Comparison of ENCODE assay signal across 9 cellular contexts in genomic region chr3:149180057-149180573, GRCh38. TPM values are rescaled to one million over a fixed set of nuclear protein-coding genes. Genes with fewer than 3 reads are reported as not detected.
A peak's percentile ranks its signal among the peaks of the same experiment; 100 is the strongest.
DNase-seq lines count a peak whose midpoint lies in the region; ATAC-seq, FAIRE-seq and TF ChIP-seq lines count a peak whose summit lies in the region.
"Had no signal": no experiment of that assay in that cellular context is flagged by ENCODE, and none has a peak within 500 bp of the region (broad histone marks: within the 10 kb centered on the region; RNA-seq: fewer than 3 reads in every experiment).

No MANE protein-coding gene starts in this region.

- H3K9me3 ChIP-seq in astrocyte (ENCODE audit: insufficient read depth, low read depth, low read length) (no peaks in the 10 kb centered on the region), tibial artery (no peaks in the 10 kb centered on the region), WERI-Rb-1 (ENCODE audit: severe bottlenecking) (no peaks in the 10 kb centered on the region)

- no peaks in the 10 kb centered on the region for H3K79me2 ChIP-seq in astrocyte (ENCODE audit: insufficient read depth, low read length)

- H2AFZ ChIP-seq in astrocyte (ENCODE audit: low read depth, low read length), result peak overlapping the region; percentile 21

- H3K4me1 Mint-ChIP-seq in astrocyte (ENCODE audit: low read depth, unreplicated experiment), result peaks cover 3% of the 10 kb centered on the region
- H3K4me1 Mint-ChIP-seq in effector memory CD8-positive, alpha-beta T cell (ENCODE audit: low read depth in 2 of 2), result peaks cover under 1 to 3% of the 10 kb centered on the region in 2 donors
- peaks cover 2 to 4% of the 10 kb centered on the region in 2 donors for H3K4me1 Mint-ChIP-seq in stimulated activated naive B cell treated with anti-CD40 and anti-IgM and Interleukin-4, amounts not matched to agents 10 μg/mL and 1 μg/mL and 100 μg/mL, for 72 hours

- H3K27me3 ChIP-seq in astrocyte (ENCODE audit: insufficient read depth, low read length), result no peaks in the 10 kb centered on the region
- no peaks in the 10 kb centered on the region for H3K27me3 ChIP-seq in tibial artery
- no peaks in the 10 kb centered on the region for H3K27me3 ChIP-seq in WERI-Rb-1 (ENCODE audit: insufficient read depth, low read depth, severe bottlenecking)

- peaks cover 2% of the 10 kb centered on the region for H3K36me3 Mint-ChIP-seq in astrocyte (ENCODE audit: low read depth, unreplicated experiment)
- H3K36me3 Mint-ChIP-seq in effector memory CD8-positive, alpha-beta T cell (ENCODE audit: insufficient read depth), result peaks cover 4% of the 10 kb centered on the region
- peaks cover 9 to 20% of the 10 kb centered on the region in 2 donors for H3K36me3 Mint-ChIP-seq in stimulated activated naive B cell treated with anti-CD40 and anti-IgM and Interleukin-4, amounts not matched to agents 10 μg/mL and 1 μg/mL and 100 μg/mL, for 72 hours

- H3K4me1 ChIP-seq in astrocyte (ENCODE audit: insufficient read depth, low read length) (peaks cover 22% of the 10 kb centered on the region), tibial artery (peaks cover 0 to 22% (median 5%) of the 10 kb centered on the region in 4 donors)

- H3K9ac ChIP-seq in astrocyte (ENCODE audit: low read length), result peak overlapping the region; percentile 45

- H3K27ac ChIP-seq in astrocyte (ENCODE audit: low read depth, low read length) (peak overlapping the region; percentile 78), tibial artery (peak overlapping the region; percentile 46 to 58), WERI-Rb-1 (no peak overlapping the region)
- H3K27ac ChIP-seq: HL-60 had no signal

- peak; percentile 100 for FAIRE-seq in astrocyte (lab: Jason Lieb, UNC)

- H3K27ac Mint-ChIP-seq in astrocyte (ENCODE audit: unreplicated experiment), result no peak overlapping the region
- no peak overlapping the region for H3K27ac Mint-ChIP-seq in effector memory CD8-positive, alpha-beta T cell
- H3K27ac Mint-ChIP-seq in stimulated activated naive B cell treated with anti-CD40 and anti-IgM and Interleukin-4, amounts not matched to agents 10 μg/mL and 1 μg/mL and 100 μg/mL, for 72 hours, result no peak overlapping the region

- peaks cover 3% of the 10 kb centered on the region for H3K9me3 Mint-ChIP-seq in astrocyte (ENCODE audit: unreplicated experiment)
- no peaks in the 10 kb centered on the region for H3K9me3 Mint-ChIP-seq in effector memory CD8-positive, alpha-beta T cell
- H3K9me3 Mint-ChIP-seq in stimulated activated naive B cell treated with anti-CD40 and anti-IgM and Interleukin-4, amounts not matched to agents 10 μg/mL and 1 μg/mL and 100 μg/mL, for 72 hours, result no peaks in the 10 kb centered on the region

- no peak for ATAC-seq in effector memory CD8-positive, alpha-beta T cell (replicated peaks)
- no peak for ATAC-seq in GM21367 (IDR thresholded peaks at IDR 0.05; ENCODE audit: unreplicated experiment)
- ATAC-seq in stimulated activated naive B cell treated with anti-CD40 and anti-IgM and Interleukin-4, amounts not matched to agents 10 μg/mL and 1 μg/mL and 100 μg/mL, for 72 hours (replicated peaks), result no peak

- no peaks in the 10 kb centered on the region for H3K36me3 ChIP-seq in astrocyte (ENCODE audit: insufficient read depth, low read length)
- peaks cover 3 to 19% (median 18%) of the 10 kb centered on the region in 3 donors for H3K36me3 ChIP-seq in tibial artery
- H3K36me3 ChIP-seq in WERI-Rb-1, result no peaks in the 10 kb centered on the region

- peak overlapping the region; percentile 66 for H3K4me2 ChIP-seq in astrocyte (ENCODE audit: low read length)

- no peak overlapping the region for H3K4me3 Mint-ChIP-seq in astrocyte (ENCODE audit: unreplicated experiment)
- H3K4me3 Mint-ChIP-seq in effector memory CD8-positive, alpha-beta T cell, result no peak overlapping the region
- H3K4me3 Mint-ChIP-seq in stimulated activated naive B cell treated with anti-CD40 and anti-IgM and Interleukin-4, amounts not matched to agents 10 μg/mL and 1 μg/mL and 100 μg/mL, for 72 hours, result no peak overlapping the region

- H3K4me3 ChIP-seq in astrocyte (ENCODE audit: insufficient read depth, low read depth, low read length) (no peak overlapping the region), tibial artery (no peak overlapping the region), WERI-Rb-1 (ENCODE audit: low read depth, low read length) (no peak overlapping the region)

- peak; percentile 12 for DNase-seq in HuH-7.5 (ENCODE audit: low spot score)
- peak; percentile 99 for DNase-seq in astrocyte (ENCODE audit: low read depth)
- peak; percentile 99 for DNase-seq in iris pigment epithelial cell (ENCODE audit: low read depth)
- peak; percentile 93 to 98 for DNase-seq in tibial artery
- DNase-seq in effector memory CD8-positive, alpha-beta T cell, result no peak
- no peak for DNase-seq in WERI-Rb-1
- no peak for DNase-seq in stimulated activated naive B cell treated with anti-CD40 and anti-IgM and Interleukin-4, amounts not matched to agents 10 μg/mL and 1 μg/mL and 100 μg/mL, for 72 hours

- intact Hi-C loops in tibial artery (cut with DNase I; ENCODE audit: low total_unique reads), result no loop called here

- no peaks in the 10 kb centered on the region for H3K27me3 Mint-ChIP-seq in astrocyte (ENCODE audit: low read depth, unreplicated experiment)
- no peaks in the 10 kb centered on the region for H3K27me3 Mint-ChIP-seq in effector memory CD8-positive, alpha-beta T cell
- no peaks in the 10 kb centered on the region for H3K27me3 Mint-ChIP-seq in stimulated activated naive B cell treated with anti-CD40 and anti-IgM and Interleukin-4, amounts not matched to agents 10 μg/mL and 1 μg/mL and 100 μg/mL, for 72 hours

- TF ChIP-seq CTCF in astrocyte (IDR thresholded peaks at IDR 0.05; ENCODE audit: insufficient read depth, low read depth, low read length) (no peak), tibial artery (IDR thresholded peaks at IDR 0.05) (no peak), WERI-Rb-1 (IDR thresholded peaks at IDR 0.05; ENCODE audit: low read depth, low read length) (no peak)

- no peaks in the 10 kb centered on the region for H4K20me1 ChIP-seq in astrocyte (ENCODE audit: insufficient read depth, low read length)

RNA-seq across cellular contexts. Expression of gene CP, which starts 41.5 kb away (rescaled TPM):
- total RNA-seq in astrocyte, result 0.48 TPM in 1 of 2 replicates, not detected in the other

RNA-seq across cellular contexts. Expression of gene HPS3, which starts 50.7 kb away (rescaled TPM):
- total RNA-seq in astrocyte, result 10.3 and 10.9 TPM in 2 replicates

Comparison
In these comparisons a context has a peak if more than half of its experiments do, and no peak if none do; other contexts are left out.
1. DNase-seq: peak in HuH-7.5 (single experiment), astrocyte (single experiment), iris pigment epithelial cell (single experiment) and tibial artery (2 of 2); none in effector memory CD8-positive, alpha-beta T cell (0 of 3), WERI-Rb-1 (single experiment) and stimulated activated naive B cell treated with anti-CD40 and anti-IgM and Interleukin-4, amounts not matched to agents 10 μg/mL and 1 μg/mL and 100 μg/mL, for 72 hours (single experiment).